ENCODE assay signal across 19 cellular contexts in genomic region chrX:130704053-130705038, GRCh38.
DNase-seq lines count a peak whose midpoint lies in the region; ATAC-seq and TF ChIP-seq lines count a peak whose summit lies in the region.
"Had no signal": no experiment of that assay in that cellular context is flagged by ENCODE, and none has a peak within 500 bp of the region (broad histone marks: within the 10 kb centered on the region; RNA-seq: fewer than 3 reads in every experiment).

No MANE protein-coding gene starts in this region.

- DNase-seq in AG04450 (ENCODE audit: low read depth, low spot score) (no peak), LHCN-M2 (ENCODE audit: low read depth) (peak; percentile 31), chondrocyte (ENCODE audit: low spot score) (no peak), left lung (no peak), GOT3 (lab: John Stamatoyannopoulos, UW) (no peak), NCI-H2171 treated with DMSO at 0.1 percent for 48 hours (lab: John Stamatoyannopoulos, UW) (no peak)
- DNase-seq: effector memory CD4-positive, alpha-beta T cell; GDM1; KBM-7; mesendoderm; NCI-H187; NCI-H748 treated with DMSO at 0.1 percent for 48 hours; SIG-M5; WERI-Rb-1 had no signal

- POLR2A ChIA-PET in AG04450 (lab: Yijun Ruan, JAX): no interaction called here

- H3K9me3 ChIP-seq in AG04450 (ENCODE audit: control insufficient read depth, insufficient read depth, low read length) (no peaks in the 10 kb centered on the region), left lung (no peaks in the 10 kb centered on the region)
- H3K9me3 ChIP-seq: BLaER1 had no signal

- ATAC-seq in left lung (peak; percentile 22), HG02623 (IDR thresholded peaks at IDR 0.05; ENCODE audit: unreplicated experiment) (no peak), GM21526 (IDR thresholded peaks at IDR 0.05; ENCODE audit: low FRiP score, unreplicated experiment) (no peak)
- ATAC-seq: stimulated activated memory B cell treated with anti-CD40 and anti-IgM and Interleukin-4, amounts not matched to agents 10 μg/mL and 1 μg/mL and 100 μg/mL, for 72 hours had no signal

- CTCF ChIA-PET in AG04450 (lab: Charles Lee): no interaction called here

- no peaks in the 10 kb centered on the region for H3K27me3 ChIP-seq in AG04450 (ENCODE audit: control insufficient read depth, insufficient read depth, low read length)
- H3K27me3 ChIP-seq in left lung: no peaks in the 10 kb centered on the region

- H3K4me3 ChIP-seq in AG04450 (ENCODE audit: low read depth, low read length): no peak overlapping the region
- H3K4me3 ChIP-seq in left lung: no peak overlapping the region
- H3K4me3 ChIP-seq: BLaER1 had no signal

- intact Hi-C loops in left lung (cut with DNase I): no loop called here

- H3K4me1 ChIP-seq in left lung: no peaks in the 10 kb centered on the region
- H3K4me1 ChIP-seq: BLaER1 had no signal

- TF ChIP-seq CTCF in AG04450 (IDR thresholded peaks at IDR 0.05; ENCODE audit: low read depth, low read length) (no peak), chondrocyte (IDR thresholded peaks at IDR 0.05) (no peak), left lung (IDR thresholded peaks at IDR 0.05) (no peak)

- H3K36me3 ChIP-seq in left lung: no peaks in the 10 kb centered on the region
- H3K36me3 ChIP-seq: BLaER1, WERI-Rb-1 had no signal

- no peaks in the 10 kb centered on the region for H3K9me3 Mint-ChIP-seq in chondrocyte (ENCODE audit: low read depth)
- H3K9me3 Mint-ChIP-seq: activated naive CD4-positive, alpha-beta T cell treated with anti-CD3 and anti-CD28 coated beads, Interleukin-2, amount 50 U/mL, for 24 hours; stimulated activated memory B cell treated with anti-CD40 and anti-IgM and Interleukin-4, amounts not matched to agents 10 μg/mL and 1 μg/mL and 100 μg/mL, for 72 hours had no signal

- H3K4me3 Mint-ChIP-seq in chondrocyte (ENCODE audit: unreplicated experiment): peak overlapping the region; percentile 23
- H3K4me3 Mint-ChIP-seq: activated naive CD4-positive, alpha-beta T cell treated with anti-CD3 and anti-CD28 coated beads, Interleukin-2, amount 50 U/mL, for 24 hours; stimulated activated memory B cell treated with anti-CD40 and anti-IgM and Interleukin-4, amounts not matched to agents 10 μg/mL and 1 μg/mL and 100 μg/mL, for 72 hours had no signal

- H3K27ac Mint-ChIP-seq in chondrocyte (ENCODE audit: unreplicated experiment): peak overlapping the region; percentile 85
- H3K27ac Mint-ChIP-seq: activated naive CD4-positive, alpha-beta T cell treated with anti-CD3 and anti-CD28 coated beads, Interleukin-2, amount 50 U/mL, for 24 hours; stimulated activated memory B cell treated with anti-CD40 and anti-IgM and Interleukin-4, amounts not matched to agents 10 μg/mL and 1 μg/mL and 100 μg/mL, for 72 hours had no signal

- H3K27me3 Mint-ChIP-seq in chondrocyte (ENCODE audit: low read depth): no peaks in the 10 kb centered on the region
- H3K27me3 Mint-ChIP-seq: activated naive CD4-positive, alpha-beta T cell treated with anti-CD3 and anti-CD28 coated beads, Interleukin-2, amount 50 U/mL, for 24 hours; stimulated activated memory B cell treated with anti-CD40 and anti-IgM and Interleukin-4, amounts not matched to agents 10 μg/mL and 1 μg/mL and 100 μg/mL, for 72 hours had no signal

- H3K4me1 Mint-ChIP-seq in chondrocyte (ENCODE audit: low read depth): no peaks in the 10 kb centered on the region
- H3K4me1 Mint-ChIP-seq: stimulated activated memory B cell treated with anti-CD40 and anti-IgM and Interleukin-4, amounts not matched to agents 10 μg/mL and 1 μg/mL and 100 μg/mL, for 72 hours had no signal

- H3K27ac ChIP-seq in AG04450 (ENCODE audit: low read depth, low read length): peak overlapping the region; percentile 55
- H3K27ac ChIP-seq in left lung: no peak overlapping the region
- H3K27ac ChIP-seq: BLaER1, WERI-Rb-1 had no signal

- no peaks in the 10 kb centered on the region for H3K36me3 Mint-ChIP-seq in chondrocyte (ENCODE audit: low read depth)
